Comparison of ENCODE assay signal across 21 cellular contexts in genomic region chr7:37071124-37071523, GRCh38.
"Had no signal": no experiment of that assay in that cellular context is flagged by ENCODE, and none has a peak within 500 bp of the region (broad histone marks: within the 10 kb centered on the region; RNA-seq: fewer than 3 reads in every experiment).

No MANE protein-coding gene starts in this region.

- DNase-seq: activated CD4-positive, alpha-beta T cell treated with anti-CD3 and anti-CD28 coated beads, Interleukin-2, amount 50 U/mL, for 4 hours; activated CD4-positive, CD25-positive, alpha-beta regulatory T cell treated with anti-CD3 and anti-CD28 coated beads, Interleukin-2, amount 50 U/mL, for 72 hours; activated effector memory CD4-positive, alpha-beta T cell treated with Interleukin-2 at 50 U/mL for 16 hours; activated naive CD8-positive, alpha-beta T cell treated with anti-CD3 and anti-CD28 coated beads, Interleukin-2, amount 10 ng/mL, durations not matched to agents 7 days and 5 days; amniotic stem cell; brain microvascular endothelial cell; dorsolateral prefrontal cortex; effector memory CD8-positive, alpha-beta T cell; erythroblast; gastrocnemius medialis; glutamatergic neuron; left lung; lower lobe of right lung; mesenchymal stem cell; naive thymus-derived CD8-positive, alpha-beta T cell; right lobe of liver; SIG-M5; stimulated activated CD4-positive, alpha-beta T cell treated with anti-CD3 and anti-CD28 coated beads, Interleukin-2, amount 100 ng/mL, for 48 hours; SW 1271; T-helper 9 cell had no signal

- ATAC-seq: effector memory CD8-positive, alpha-beta T cell; gastrocnemius medialis; left lung; lower lobe of right lung; naive thymus-derived CD8-positive, alpha-beta T cell; right lobe of liver had no signal

- H3K27me3 Mint-ChIP-seq: activated naive CD8-positive, alpha-beta T cell treated with anti-CD3 and anti-CD28 coated beads, Interleukin-2, amount 10 ng/mL, durations not matched to agents 7 days and 5 days; effector memory CD8-positive, alpha-beta T cell; naive thymus-derived CD8-positive, alpha-beta T cell had no signal

- H3K27ac Mint-ChIP-seq: activated naive CD8-positive, alpha-beta T cell treated with anti-CD3 and anti-CD28 coated beads, Interleukin-2, amount 10 ng/mL, durations not matched to agents 7 days and 5 days; T-helper 1 cell treated with Interleukin-12 subunit alpha and Interleukin-12 subunit beta and Interleukin-4 antibody, amounts not matched to agents 30 μg/mL and 1 μg/mL, for 36 hours had no signal

- H3K9me3 Mint-ChIP-seq: activated naive CD8-positive, alpha-beta T cell treated with anti-CD3 and anti-CD28 coated beads, Interleukin-2, amount 10 ng/mL, durations not matched to agents 7 days and 5 days; effector memory CD8-positive, alpha-beta T cell; naive thymus-derived CD8-positive, alpha-beta T cell; T-helper 1 cell treated with Interleukin-12 subunit alpha and Interleukin-12 subunit beta and Interleukin-4 antibody, amounts not matched to agents 30 μg/mL and 1 μg/mL, for 36 hours had no signal

- H3K4me3 Mint-ChIP-seq: activated naive CD8-positive, alpha-beta T cell treated with anti-CD3 and anti-CD28 coated beads, Interleukin-2, amount 10 ng/mL, durations not matched to agents 7 days and 5 days; effector memory CD8-positive, alpha-beta T cell; naive thymus-derived CD8-positive, alpha-beta T cell; T-helper 1 cell treated with Interleukin-12 subunit alpha and Interleukin-12 subunit beta and Interleukin-4 antibody, amounts not matched to agents 30 μg/mL and 1 μg/mL, for 36 hours had no signal
